Comparison of ENCODE assay signal across 8 cellular contexts in genomic region chr13:113448885-113449692, GRCh38. TPM values are rescaled to one million over a fixed set of nuclear protein-coding genes. Genes with fewer than 3 reads are reported as not detected.
A peak's percentile ranks its signal among the peaks of the same experiment; 100 is the strongest.
DNase-seq lines count a peak whose midpoint lies in the region; ATAC-seq and TF ChIP-seq lines count a peak whose summit lies in the region.

No MANE protein-coding gene starts in this region.

- H3K4me1 Mint-ChIP-seq in T-helper 2 cell treated with Interferon-gamma antibody and Interleukin-4, amounts not matched to agents 5 μg/mL and 100 μg/mL, for 36 hours (ENCODE audit: low read depth) = no peaks in the 10 kb centered on the region

- no peak overlapping the region for H2AFZ ChIP-seq in trophoblast cell (ENCODE audit: insufficient read depth, low read length, poor library complexity)

- no peaks in the 10 kb centered on the region for H3K9me3 Mint-ChIP-seq in T-helper 2 cell treated with Interferon-gamma antibody and Interleukin-4, amounts not matched to agents 5 μg/mL and 100 μg/mL, for 36 hours

- no peak overlapping the region for H4K8ac ChIP-seq in trophoblast cell (ENCODE audit: low read depth, low read length)

- H3K18ac ChIP-seq in trophoblast cell (ENCODE audit: low read length) = no peak overlapping the region

- no peak overlapping the region for H3K4me2 ChIP-seq in trophoblast cell (ENCODE audit: low read length)

- H3K27ac ChIP-seq in colonic mucosa = peak overlapping the region; percentile 86
- H3K27ac ChIP-seq in trophoblast cell (ENCODE audit: low read depth, low read length) = no peak overlapping the region

- no peak overlapping the region for H3K23ac ChIP-seq in trophoblast cell (ENCODE audit: low read length)

- no peaks in the 10 kb centered on the region for H3K79me1 ChIP-seq in trophoblast cell (ENCODE audit: low read length)

- no peak overlapping the region for H4K91ac ChIP-seq in trophoblast cell (ENCODE audit: low read depth, low read length)

- no peak overlapping the region for H2BK120ac ChIP-seq in trophoblast cell (ENCODE audit: insufficient read depth, low read length, poor library complexity)

- H3K4me3 Mint-ChIP-seq in T-helper 2 cell treated with Interferon-gamma antibody and Interleukin-4, amounts not matched to agents 5 μg/mL and 100 μg/mL, for 36 hours = peak overlapping the region; percentile 32

- H3K36me3 ChIP-seq in colonic mucosa (no peaks in the 10 kb centered on the region), trophoblast cell (ENCODE audit: control insufficient read depth in 1 of 2, insufficient read depth in 2 of 2, low read length in 2 of 2) (peaks cover 26 to 35% of the 10 kb centered on the region in 2 experiments)

- TF ChIP-seq CTCF in colonic mucosa (IDR thresholded peaks at IDR 0.05) = no peak

- ATAC-seq in GM21381 (IDR thresholded peaks at IDR 0.05; ENCODE audit: unreplicated experiment) = no peak

- H4K12ac ChIP-seq in trophoblast cell (ENCODE audit: low read depth, low read length) = no peak overlapping the region

- peak overlapping the region; percentile 66 to 92 for H3K9ac ChIP-seq in colonic mucosa (ENCODE audit: low read depth in 2 of 2, low read length in 2 of 2)
- no peak overlapping the region for H3K9ac ChIP-seq in trophoblast cell (ENCODE audit: low read length)

- H3K27me3 ChIP-seq in colonic mucosa (no peaks in the 10 kb centered on the region), trophoblast cell (ENCODE audit: insufficient read depth, low read length) (no peaks in the 10 kb centered on the region)

- no peak overlapping the region for H2BK12ac ChIP-seq in trophoblast cell (ENCODE audit: low read length)

- no peaks in the 10 kb centered on the region for H3K79me2 ChIP-seq in trophoblast cell (ENCODE audit: control insufficient read depth, insufficient read depth, low read length, poor library complexity)

- no CpG with 5 or more reads among the region's 29 CpGs for WGBS in trophoblast cell (ENCODE audit: extremely low coverage, insufficient coverage, insufficient read length)

- intact Hi-C loops in colonic mucosa (cut with DNase I) = loop anchor here (5.0 kb wide), 1 partner anchor 42 kb away; no protein-coding TSS in a partner anchor

- no peak overlapping the region for H2AK5ac ChIP-seq in trophoblast cell (ENCODE audit: low read length)

- H3K4me3 ChIP-seq in colonic mucosa = peak overlapping the region; percentile 28
- no peak overlapping the region for H3K4me3 ChIP-seq in trophoblast cell (ENCODE audit: low read depth, low read length)

- no peak overlapping the region for H3K14ac ChIP-seq in trophoblast cell (ENCODE audit: low read length)

- DNase-seq in activated T-cell treated with anti-CD3 and anti-CD28 coated beads for 24 hours (ENCODE audit: low read depth) (peak; percentile 6), activated T-cell treated with anti-CD3 and anti-CD28 coated beads for 4 hours (no peak), NCI-H1694 (lab: John Stamatoyannopoulos, UW) (peak; percentile 97), colonic mucosa (peak; percentile 85), trophoblast cell (peak; percentile 92 to 93), germinal center (ENCODE audit: low spot score) (no peak)
- peak; percentile 9 for DNase-seq in T-helper 2 cell treated with Interferon-gamma antibody and Interleukin-4, amounts not matched to agents 5 μg/mL and 100 μg/mL, for 36 hours (ENCODE audit: low spot score)

- H3K36me3 Mint-ChIP-seq in T-helper 2 cell treated with Interferon-gamma antibody and Interleukin-4, amounts not matched to agents 5 μg/mL and 100 μg/mL, for 36 hours (ENCODE audit: low read depth) = peaks cover 1% of the 10 kb centered on the region

- H3K27me3 Mint-ChIP-seq in T-helper 2 cell treated with Interferon-gamma antibody and Interleukin-4, amounts not matched to agents 5 μg/mL and 100 μg/mL, for 36 hours (ENCODE audit: low read depth) = no peaks in the 10 kb centered on the region

- H2BK5ac ChIP-seq in trophoblast cell (ENCODE audit: low read depth, low read length, poor library complexity) = no peak overlapping the region

- no peaks in the 10 kb centered on the region for H3K4me1 ChIP-seq in colonic mucosa
- H3K4me1 ChIP-seq in trophoblast cell (ENCODE audit: control insufficient read depth in 1 of 2, insufficient read depth in 2 of 2, low read length in 2 of 2) = no peaks in the 10 kb centered on the region

- no peak overlapping the region for H3K4ac ChIP-seq in trophoblast cell (ENCODE audit: low read depth, low read length)

- H3K9me3 ChIP-seq in colonic mucosa (no peaks in the 10 kb centered on the region), trophoblast cell (ENCODE audit: insufficient read depth, low read depth, low read length) (peaks cover 11% of the 10 kb centered on the region)

- peak overlapping the region; percentile 55 for H3K27ac Mint-ChIP-seq in T-helper 2 cell treated with Interferon-gamma antibody and Interleukin-4, amounts not matched to agents 5 μg/mL and 100 μg/mL, for 36 hours

RNA-seq across cellular contexts. Expression of gene ADPRHL1, which starts 4.2 kb away (rescaled TPM):
- total RNA-seq in colonic mucosa = 1 to 10 TPM; 4.6 to 6.2 TPM
- polyA plus RNA-seq in trophoblast cell (2013) = 1.4 TPM in 2 replicates

RNA-seq across cellular contexts. Expression of gene DCUN1D2, which starts 41.4 kb away (rescaled TPM):
- total RNA-seq in colonic mucosa = 10 to 100 TPM; 14.9 to 20.5 TPM
- polyA plus RNA-seq in trophoblast cell (2013) = 15.9 and 16.7 TPM in 2 replicates

Comparison
In these comparisons a context has a peak if more than half of its experiments do, and no peak if none do; other contexts are left out.
1. DNase-seq: peak in activated T-cell treated with anti-CD3 and anti-CD28 coated beads for 24 hours (single experiment), NCI-H1694 (single experiment), T-helper 2 cell treated with Interferon-gamma antibody and Interleukin-4, amounts not matched to agents 5 μg/mL and 100 μg/mL, for 36 hours (single experiment), colonic mucosa (single experiment) and trophoblast cell (2 of 2); none in activated T-cell treated with anti-CD3 and anti-CD28 coated beads for 4 hours (single experiment) and germinal center (single experiment).